Comparison of ENCODE assay signal across 29 cellular contexts in genomic region chr17:47684025-47684424, GRCh38. TPM values are rescaled to one million over a fixed set of nuclear protein-coding genes. Genes with fewer than 3 reads are reported as not detected.
DNase-seq lines count a peak whose midpoint lies in the region; ATAC-seq and TF ChIP-seq lines count a peak whose summit lies in the region.
"Had no signal": no experiment of that assay in that cellular context is flagged by ENCODE, and none has a peak within 500 bp of the region (broad histone marks: within the 10 kb centered on the region; RNA-seq: fewer than 3 reads in every experiment).

No MANE protein-coding gene starts in this region.

- H2AFZ ChIP-seq in DND-41 (ENCODE audit: low read depth, low read length) = no peak overlapping the region

- H3K36me3 Mint-ChIP-seq in activated naive CD8-positive, alpha-beta T cell treated with anti-CD3 and anti-CD28 coated beads for 36 hours = peaks cover 54% of the 10 kb centered on the region
- H3K36me3 Mint-ChIP-seq in nephron (ENCODE audit: low read depth) = peaks cover 76% of the 10 kb centered on the region

- H3K27ac ChIP-seq in DND-41 (ENCODE audit: low read length) = no peak overlapping the region
- H3K27ac ChIP-seq: adrenal gland; BLaER1 treated with 17β-estradiol and CSF1 and Interleukin-3, amounts not matched to agents 10 nM and 100 nM; brain microvascular endothelial cell; pancreas; testis; vagina had no signal

- H4K20me1 ChIP-seq in DND-41 (ENCODE audit: insufficient read depth, low read length) = peaks cover 34% of the 10 kb centered on the region; the same call in 1 of the 2 replicates

- H3K27me3 Mint-ChIP-seq in activated naive CD8-positive, alpha-beta T cell treated with anti-CD3 and anti-CD28 coated beads for 36 hours = no peaks in the 10 kb centered on the region
- H3K27me3 Mint-ChIP-seq in nephron (ENCODE audit: low read depth) = no peaks in the 10 kb centered on the region

- H3K9me3 ChIP-seq in DND-41 (ENCODE audit: insufficient read depth, low read length, severe bottlenecking) = no peaks in the 10 kb centered on the region
- H3K9me3 ChIP-seq: adrenal gland; BLaER1 treated with 17β-estradiol and CSF1 and Interleukin-3, amounts not matched to agents 10 nM and 100 nM; MG63; pancreas; testis; vagina had no signal

- no peaks in the 10 kb centered on the region for H3K9me3 Mint-ChIP-seq in activated naive CD8-positive, alpha-beta T cell treated with anti-CD3 and anti-CD28 coated beads for 36 hours
- no peaks in the 10 kb centered on the region for H3K9me3 Mint-ChIP-seq in nephron

- peak; percentile 45 for DNase-seq in activated CD8-positive, alpha-beta memory T cell treated with anti-CD3 and anti-CD28 coated beads, Interleukin-2, amount 50 U/mL, for 48 hours
- no peak for DNase-seq in activated CD8-positive, alpha-beta memory T cell treated with anti-CD3 and anti-CD28 coated beads, Interleukin-2, amount 50 U/mL, for 4 hours
- DNase-seq in DND-41 = no peak
- no peak for DNase-seq in activated naive CD8-positive, alpha-beta T cell treated with anti-CD3 and anti-CD28 coated beads for 36 hours
- no peak for DNase-seq in dedifferentiated amniotic fluid mesenchymal stem cell (ENCODE audit: extremely low spot score)
- DNase-seq in T-helper 1 cell = no peak
- DNase-seq: brain microvascular endothelial cell; Calu3; effector CD8-positive, alpha-beta T cell; foreskin fibroblast; KBM-7; left cardiac atrium; mesendoderm; MG63; NCI-H1417; NCI-H2081; NCI-H226; NCI-H774; OCI-M1; pancreas; SW 1271; testis had no signal

- peak overlapping the region; percentile 25 for H3K27ac Mint-ChIP-seq in activated naive CD8-positive, alpha-beta T cell treated with anti-CD3 and anti-CD28 coated beads for 36 hours
- H3K27ac Mint-ChIP-seq in nephron = peak overlapping the region; percentile 54 to 94 (median 55)

- no peak overlapping the region for H3K4me3 ChIP-seq in DND-41 (ENCODE audit: low read depth in 1 of 2, low read length in 2 of 2)
- H3K4me3 ChIP-seq: adrenal gland; BLaER1 treated with 17β-estradiol and CSF1 and Interleukin-3, amounts not matched to agents 10 nM and 100 nM; MG63; pancreas; testis; vagina had no signal

- H3K79me2 ChIP-seq in DND-41 (ENCODE audit: insufficient read depth, low read length) = no peaks in the 10 kb centered on the region

- peak; percentile 12; the same call in 1 of the 3 replicates for ATAC-seq in DND-41 (ENCODE audit: insufficient read depth, low read depth)
- ATAC-seq in HG03378 (IDR thresholded peaks at IDR 0.05; ENCODE audit: unreplicated experiment) = no peak
- ATAC-seq: activated CD4-positive, CD25-positive, alpha-beta regulatory T cell treated with anti-CD3 and anti-CD28 coated beads, Interleukin-2, amount 50 U/mL, for 24 hours; left cardiac atrium; pancreas; Right ventricle myocardium inferior had no signal

- no peak overlapping the region for H3K4me3 Mint-ChIP-seq in activated naive CD8-positive, alpha-beta T cell treated with anti-CD3 and anti-CD28 coated beads for 36 hours
- H3K4me3 Mint-ChIP-seq in nephron = no peak overlapping the region

- H3K4me2 ChIP-seq in DND-41 (ENCODE audit: insufficient read depth, low read length) = no peak overlapping the region

- no peak overlapping the region for H3K9ac ChIP-seq in DND-41 (ENCODE audit: low read depth, low read length)
- H3K9ac ChIP-seq: BLaER1 treated with 17β-estradiol and CSF1 and Interleukin-3, amounts not matched to agents 10 nM and 100 nM had no signal

- H3K4me1 Mint-ChIP-seq in activated naive CD8-positive, alpha-beta T cell treated with anti-CD3 and anti-CD28 coated beads for 36 hours = peaks cover 23% of the 10 kb centered on the region
- H3K4me1 Mint-ChIP-seq in nephron = peaks cover 9% of the 10 kb centered on the region

- TF ChIP-seq CTCF in DND-41 (IDR thresholded peaks at IDR 0.05; ENCODE audit: borderline replicate concordance, extremely low read depth, low read length, poor library complexity, severe bottlenecking) (no peak), nephron (IDR thresholded peaks at IDR 0.05; ENCODE audit: unreplicated experiment in 3 of 3) (no peak)

- no peaks in the 10 kb centered on the region for H3K27me3 ChIP-seq in DND-41 (ENCODE audit: insufficient read depth, low read length, poor library complexity)
- H3K27me3 ChIP-seq: adrenal gland; BLaER1 treated with 17β-estradiol and CSF1 and Interleukin-3, amounts not matched to agents 10 nM and 100 nM; brain microvascular endothelial cell; MG63; pancreas; testis; vagina had no signal

- peaks cover 68% of the 10 kb centered on the region for H3K36me3 ChIP-seq in DND-41 (ENCODE audit: insufficient read depth, low read length)

- H3K4me1 ChIP-seq in DND-41 (ENCODE audit: insufficient read depth, low read length) = no peaks in the 10 kb centered on the region

RNA-seq across cellular contexts. Expression of gene TBKBP1, which starts 9.9 kb away (rescaled TPM):
- 10 to 100 TPM; 11.7 to 11.9 TPM for total RNA-seq in activated naive CD8-positive, alpha-beta T cell treated with anti-CD3 and anti-CD28 coated beads for 36 hours

RNA-seq across cellular contexts. Expression of gene KPNB1, which starts 34.3 kb away (rescaled TPM):
- total RNA-seq in activated naive CD8-positive, alpha-beta T cell treated with anti-CD3 and anti-CD28 coated beads for 36 hours = 100 to 1,000 TPM; 886 to 911 TPM

RNA-seq across cellular contexts. Expression of gene TBX21, which starts 49.0 kb away (rescaled TPM):
- total RNA-seq in activated naive CD8-positive, alpha-beta T cell treated with anti-CD3 and anti-CD28 coated beads for 36 hours = 10 to 100 TPM; 61.7 to 61.9 TPM
- total RNA-seq: Calu3 had no signal
